Comparison of ENCODE assay signal across 9 cellular contexts in the genomic region with DNA sequence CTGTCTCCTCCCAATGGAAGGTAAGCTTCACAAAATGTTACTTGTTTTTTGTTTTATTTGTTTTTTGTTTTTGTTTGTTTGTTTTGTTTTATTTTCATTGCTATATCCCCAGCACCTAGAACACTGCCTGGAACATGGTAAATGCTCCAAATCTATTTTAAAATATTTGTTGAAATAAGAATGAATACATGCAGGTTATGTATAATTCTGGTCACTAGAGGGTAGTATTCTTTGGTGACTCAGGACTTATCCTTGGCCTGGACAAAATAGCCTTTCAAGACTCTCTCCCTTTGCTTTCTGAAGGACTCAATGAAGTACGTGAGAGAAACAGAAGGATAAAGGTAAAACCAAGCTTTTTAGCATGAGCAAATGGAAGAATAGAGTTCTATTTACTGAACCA. TPM values are rescaled to one million over a fixed set of nuclear protein-coding genes. Genes with fewer than 3 reads are reported as not detected.
DNase-seq lines count a peak whose midpoint lies in the region; ATAC-seq and TF ChIP-seq lines count a peak whose summit lies in the region.
"Had no signal": no experiment of that assay in that cellular context is flagged by ENCODE, and none has a peak within 500 bp of the region (broad histone marks: within the 10 kb centered on the region; RNA-seq: fewer than 3 reads in every experiment).

No MANE protein-coding gene starts in this region.

- DNase-seq in DND-41 (no peak), OCI-M1 (lab: John Stamatoyannopoulos, UW) (peak; percentile 12), esophagus muscularis mucosa (ENCODE audit: extremely low spot score) (no peak), neural progenitor cell (ENCODE audit: low spot score) (peak; percentile 26), GM13976 (ENCODE audit: low spot score) (no peak), mucosa of gallbladder (ENCODE audit: low spot score) (no peak)
- no peak for DNase-seq in naive thymus-derived CD4-positive, alpha-beta T cell

- H3K9me3 ChIP-seq in DND-41 (ENCODE audit: insufficient read depth, low read length, severe bottlenecking) (no peaks in the 10 kb centered on the region), esophagus muscularis mucosa (no peaks in the 10 kb centered on the region), neural progenitor cell (ENCODE audit: low read depth) (no peaks in the 10 kb centered on the region)
- H3K9me3 ChIP-seq in naive thymus-derived CD4-positive, alpha-beta T cell (ENCODE audit: control insufficient read depth in 2 of 3, low read length in 3 of 3), result no peaks in the 10 kb centered on the region

- no peak for TF ChIP-seq EP300 in esophagus muscularis mucosa (IDR thresholded peaks at IDR 0.05)

- H3K4me1 Mint-ChIP-seq in neural progenitor cell, result no peaks in the 10 kb centered on the region
- H3K4me1 Mint-ChIP-seq in naive thymus-derived CD4-positive, alpha-beta T cell, result no peaks in the 10 kb centered on the region

- H3K4me3 Mint-ChIP-seq in neural progenitor cell, result no peak overlapping the region
- H3K4me3 Mint-ChIP-seq in naive thymus-derived CD4-positive, alpha-beta T cell, result no peak overlapping the region

- POLR2A ChIA-PET in naive thymus-derived CD4-positive, alpha-beta T cell (lab: Charles Lee), result no interaction called here

- H3K27ac ChIP-seq in DND-41 (ENCODE audit: low read length) (no peak overlapping the region), esophagus muscularis mucosa (replicated peaks in 1 of 4) (no peak overlapping the region), neural progenitor cell (no peak overlapping the region)
- no peak overlapping the region for H3K27ac ChIP-seq in naive thymus-derived CD4-positive, alpha-beta T cell (ENCODE audit: low read depth, low read length)
- H3K27ac ChIP-seq: SK-N-MC had no signal

- no peaks in the 10 kb centered on the region for H3K79me2 ChIP-seq in DND-41 (ENCODE audit: insufficient read depth, low read length)
- no peaks in the 10 kb centered on the region for H3K79me2 ChIP-seq in neural progenitor cell (ENCODE audit: low read depth)

- H3K9me3 Mint-ChIP-seq in neural progenitor cell, result no peaks in the 10 kb centered on the region
- peaks cover 0 to 6% (median 0%) of the 10 kb centered on the region in 11 donors for H3K9me3 Mint-ChIP-seq in naive thymus-derived CD4-positive, alpha-beta T cell

- no peak for TF ChIP-seq POLR2A in esophagus muscularis mucosa (IDR thresholded peaks at IDR 0.05; ENCODE audit: low read depth)

- H3K27me3 ChIP-seq in DND-41 (ENCODE audit: insufficient read depth, low read length, poor library complexity) (peaks cover 11% of the 10 kb centered on the region), esophagus muscularis mucosa (no peaks in the 10 kb centered on the region), neural progenitor cell (no peaks in the 10 kb centered on the region)
- H3K27me3 ChIP-seq in naive thymus-derived CD4-positive, alpha-beta T cell (ENCODE audit: control insufficient read depth in 2 of 2, insufficient read depth in 2 of 2, low read length in 2 of 2), result no peaks in the 10 kb centered on the region

- H2AFZ ChIP-seq in DND-41 (ENCODE audit: low read depth, low read length) (no peak overlapping the region), neural progenitor cell (replicated peaks) (no peak overlapping the region)

- no peak overlapping the region for H3K27ac Mint-ChIP-seq in neural progenitor cell
- H3K27ac Mint-ChIP-seq in naive thymus-derived CD4-positive, alpha-beta T cell, result no peak overlapping the region

- H3K4me2 ChIP-seq in DND-41 (ENCODE audit: insufficient read depth, low read length), result no peak overlapping the region
- no peak overlapping the region for H3K4me2 ChIP-seq in neural progenitor cell

- H3K9ac ChIP-seq in DND-41 (ENCODE audit: low read depth, low read length), result no peak overlapping the region
- H3K9ac ChIP-seq in neural progenitor cell, result no peak overlapping the region

- WGBS in esophagus muscularis mucosa, result 11% methylated on average over 1 of the region's 1 CpG

- H3F3A ChIP-seq in neural progenitor cell (ENCODE audit: low read depth), result no peaks in the 10 kb centered on the region

- in situ Hi-C loops in GM13976 (cut with MboI; ENCODE audit: low sequenced_read_pairs, unreplicated experiment), result no loop called here

- TF ChIP-seq CTCF in DND-41 (IDR thresholded peaks at IDR 0.05; ENCODE audit: borderline replicate concordance, extremely low read depth, low read length, poor library complexity, severe bottlenecking), result peak; percentile 37
- peak; percentile 55 to 64 (median 57) for TF ChIP-seq CTCF in esophagus muscularis mucosa (IDR thresholded peaks at IDR 0.05)
- peak; percentile 62 for TF ChIP-seq CTCF in neural progenitor cell (IDR thresholded peaks at IDR 0.05)
- no peak for TF ChIP-seq CTCF in GM13976 (IDR thresholded peaks at IDR 0.05; ENCODE audit: borderline replicate concordance, control extremely low read depth, extremely low read depth, insufficient read depth, missing control alignments)

- H3K4me1 ChIP-seq in DND-41 (ENCODE audit: insufficient read depth, low read length), result no peaks in the 10 kb centered on the region
- H3K4me1 ChIP-seq in esophagus muscularis mucosa, result peaks cover 0 to 4% (median 0%) of the 10 kb centered on the region in 4 donors
- no peaks in the 10 kb centered on the region for H3K4me1 ChIP-seq in neural progenitor cell
- H3K4me1 ChIP-seq in naive thymus-derived CD4-positive, alpha-beta T cell (ENCODE audit: control insufficient read depth in 2 of 2, insufficient read depth in 2 of 2, low read length in 2 of 2), result no peaks in the 10 kb centered on the region

- H3K36me3 ChIP-seq in DND-41 (ENCODE audit: insufficient read depth, low read length) (no peaks in the 10 kb centered on the region), esophagus muscularis mucosa (no peaks in the 10 kb centered on the region), neural progenitor cell (no peaks in the 10 kb centered on the region)
- no peaks in the 10 kb centered on the region for H3K36me3 ChIP-seq in naive thymus-derived CD4-positive, alpha-beta T cell (ENCODE audit: control insufficient read depth in 2 of 3, insufficient read depth in 3 of 3, low read length in 3 of 3)

- H3K27me3 Mint-ChIP-seq in neural progenitor cell (ENCODE audit: insufficient read depth, low read depth), result no peaks in the 10 kb centered on the region
- peaks cover 0 to 23% (median 3%) of the 10 kb centered on the region in 5 donors for H3K27me3 Mint-ChIP-seq in naive thymus-derived CD4-positive, alpha-beta T cell

- H3K36me3 Mint-ChIP-seq in neural progenitor cell, result no peaks in the 10 kb centered on the region
- no peaks in the 10 kb centered on the region for H3K36me3 Mint-ChIP-seq in naive thymus-derived CD4-positive, alpha-beta T cell

- no peaks in the 10 kb centered on the region for H4K20me1 ChIP-seq in DND-41 (ENCODE audit: insufficient read depth, low read length)
- no peaks in the 10 kb centered on the region for H4K20me1 ChIP-seq in neural progenitor cell (ENCODE audit: low read depth)

- CTCF ChIA-PET in naive thymus-derived CD4-positive, alpha-beta T cell (lab: Charles Lee), result no interaction called here

- ATAC-seq in DND-41 (ENCODE audit: insufficient read depth, low read depth), result no peak
- ATAC-seq in HG02642 (IDR thresholded peaks at IDR 0.05; ENCODE audit: poor library complexity, unreplicated experiment), result no peak
- no peak for ATAC-seq in naive thymus-derived CD4-positive, alpha-beta T cell

- no peak overlapping the region for H3K4me3 ChIP-seq in DND-41 (ENCODE audit: low read depth in 1 of 2, low read length in 2 of 2)
- H3K4me3 ChIP-seq in esophagus muscularis mucosa, result no peak overlapping the region
- no peak overlapping the region for H3K4me3 ChIP-seq in neural progenitor cell
- no peak overlapping the region for H3K4me3 ChIP-seq in naive thymus-derived CD4-positive, alpha-beta T cell (ENCODE audit: low read length)
- H3K4me3 ChIP-seq: SK-N-MC had no signal

- intact Hi-C loops in esophagus muscularis mucosa (cut with DNase I), result loop anchor here (2.0 kb wide), 1 partner anchor 122 kb away; no protein-coding TSS in a partner anchor
- intact Hi-C loops in naive thymus-derived CD4-positive, alpha-beta T cell (cut with micrococcal nuclease), result no loop called here

RNA-seq across cellular contexts. Expression of a gene that starts 46.9 kb away (rescaled TPM):
- 10 to 100 TPM; 19.4 to 28.9 (median 26.3) TPM for total RNA-seq in esophagus muscularis mucosa
- total RNA-seq in neural progenitor cell (ENCODE audit: low replicate concordance), result 24.1 and 41.5 TPM in 2 replicates
- 16.9 TPM for total RNA-seq in mucosa of gallbladder
- under 1 TPM in 4 of 5 experiments, not detected in 1; 0.13 to 0.89 (median 0.59) TPM for total RNA-seq in naive thymus-derived CD4-positive, alpha-beta T cell
- under 1 TPM; 0.20 to 0.25 TPM for polyA plus RNA-seq in naive thymus-derived CD4-positive, alpha-beta T cell

Comparison
In these comparisons a context has a peak if more than half of its experiments do, and no peak if none do; other contexts are left out.
1. DNase-seq: peak in OCI-M1 (single experiment) and neural progenitor cell (single experiment); none in DND-41 (single experiment), esophagus muscularis mucosa (single experiment), GM13976 (single experiment), mucosa of gallbladder (single experiment) and naive thymus-derived CD4-positive, alpha-beta T cell (0 of 9).